In the genomic region with DNA sequence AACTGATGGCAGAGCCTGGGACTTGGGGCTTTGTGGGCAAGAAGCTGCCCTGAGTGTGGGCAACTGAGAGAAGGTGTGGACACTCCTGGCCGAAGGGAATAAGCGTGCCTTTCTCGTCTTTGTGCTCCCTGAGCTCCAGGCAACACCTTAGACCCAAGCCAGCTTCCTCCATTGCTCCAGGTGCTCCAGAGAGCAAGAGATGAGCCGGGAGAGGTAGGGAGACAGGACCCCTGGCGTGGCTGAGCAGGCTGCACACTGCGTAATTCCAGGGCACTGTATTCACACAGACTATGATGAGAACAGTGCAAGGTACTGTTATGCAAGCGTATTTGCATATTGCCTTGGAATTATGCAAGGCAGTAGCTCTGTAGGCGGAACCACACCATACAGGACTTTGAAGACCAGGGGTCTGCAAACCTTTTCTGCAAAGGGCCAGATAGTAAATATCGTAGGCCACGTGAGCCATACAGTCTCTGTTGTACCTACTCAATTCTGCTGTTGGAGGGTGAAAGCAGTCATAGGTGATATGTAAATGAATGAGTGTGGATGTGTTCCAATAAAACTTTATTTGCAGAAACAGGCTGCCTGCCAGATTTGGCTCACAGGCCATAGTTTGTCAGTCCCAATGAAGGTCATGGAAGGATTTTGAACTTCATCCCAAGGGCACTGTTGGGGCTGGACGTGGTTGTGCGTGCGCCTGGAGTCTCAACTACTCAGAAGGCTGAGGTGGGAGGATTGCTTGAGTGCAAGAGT, we compare ENCODE assay signal across 15 cellular contexts. TPM values are rescaled to one million over a fixed set of nuclear protein-coding genes. Genes with fewer than 3 reads are reported as not detected.
DNase-seq lines count a peak whose midpoint lies in the region; ATAC-seq, FAIRE-seq and TF ChIP-seq lines count a peak whose summit lies in the region.
"Had no signal": no experiment of that assay in that cellular context is flagged by ENCODE, and none has a peak within 500 bp of the region (broad histone marks: within the 10 kb centered on the region; RNA-seq: fewer than 3 reads in every experiment).

No MANE protein-coding gene starts in this region.

- H3K4me3 ChIP-seq in BLaER1 (no peak overlapping the region), Panc1 (ENCODE audit: low read depth in 2 of 2, low read length in 2 of 2) (no peak overlapping the region), HepG2 (replicated peaks in 1 of 3; ENCODE audit: insufficient read depth in 1 of 3, low read depth in 2 of 3, low read length in 3 of 3) (no peak overlapping the region), SK-N-SH (ENCODE audit: low read depth in 2 of 2, low read length in 1 of 2) (no peak overlapping the region), HAP-1 (no peak overlapping the region)
- H3K4me3 ChIP-seq: prostate gland had no signal

- H3F3A ChIP-seq in SK-N-SH (replicated peaks; ENCODE audit: insufficient read depth) = no peaks in the 10 kb centered on the region

- H3K36me3 ChIP-seq in BLaER1 (no peaks in the 10 kb centered on the region), Panc1 (ENCODE audit: control insufficient read depth, insufficient read depth, low read length) (no peaks in the 10 kb centered on the region), HepG2 (replicated peaks in 1 of 2; ENCODE audit: control insufficient read depth in 1 of 2, insufficient read depth in 2 of 2, low read length in 2 of 2) (no peaks in the 10 kb centered on the region), SK-N-SH (replicated peaks in 1 of 2; ENCODE audit: control insufficient read depth in 1 of 2, insufficient read depth in 2 of 2, low read length in 1 of 2) (no peaks in the 10 kb centered on the region), HAP-1 (replicated peaks) (no peaks in the 10 kb centered on the region)
- H3K36me3 ChIP-seq: prostate gland had no signal

- WGBS in HepG2 (ENCODE audit: low lambda C conversion rate) = 16% methylated on average over 12 of the region's 13 CpGs
- 79% methylated on average over 10 of the region's 13 CpGs for WGBS in SK-N-SH (ENCODE audit: low lambda C conversion rate)

- POLR2A ChIA-PET in Panc1 (lab: Charles Lee) (no interaction called here), HepG2 (lab: Yijun Ruan, JAX) (no interaction called here), SK-N-SH (lab: Yijun Ruan, JAX) (interaction anchor here (1.1 to 3.0 kb wide), 8 partner anchors 10 to 437 kb away, joined by 3 to 50 read pairs (median 10); partner anchors contain the start of genes FAM83D and PPP1R16B)

- H3K9ac ChIP-seq in BLaER1 (no peak overlapping the region), HepG2 (ENCODE audit: insufficient read depth, low read depth, low read length) (no peak overlapping the region), SK-N-SH (no peak overlapping the region)

- H3K27ac ChIP-seq in BLaER1 = no peak overlapping the region
- no peak overlapping the region for H3K27ac ChIP-seq in Panc1 (ENCODE audit: low read length)
- H3K27ac ChIP-seq in HepG2 (ENCODE audit: extremely low read length, insufficient read depth, low read length) = no peak overlapping the region
- H3K27ac ChIP-seq in SK-N-SH (ENCODE audit: low read depth in 2 of 2, low read length in 1 of 2) = peak overlapping the region in 1 of 2 experiments; percentile 99; a peak in 2 of 4 replicates
- H3K27ac ChIP-seq: prostate gland had no signal

- TF ChIP-seq POLR2A in GM12891 (IDR thresholded peaks at IDR 0.05; ENCODE audit: low read depth, low read length) (no peak), HepG2 (IDR thresholded peaks at IDR 0.05; ENCODE audit: insufficient read depth in 1 of 2, low read depth in 2 of 2, low read length in 2 of 2) (no peak)

- FAIRE-seq in GM12891 (lab: Jason Lieb, UNC) (no peak), HepG2 (lab: Jason Lieb, UNC) (peak; percentile 91)

- intact Hi-C loops in Panc1 (cut with micrococcal nuclease; ENCODE audit: unreplicated experiment) = no loop called here
- intact Hi-C loops in HepG2 (cut with micrococcal nuclease; ENCODE audit: unreplicated experiment) = no loop called here

- no peaks in the 10 kb centered on the region for H3K9me2 ChIP-seq in SK-N-SH

- H4K20me1 ChIP-seq in BLaER1 (peaks cover 47% of the 10 kb centered on the region), HepG2 (ENCODE audit: insufficient read depth, low read length) (no peaks in the 10 kb centered on the region), SK-N-SH (ENCODE audit: insufficient read depth) (no peaks in the 10 kb centered on the region)

- no peaks in the 10 kb centered on the region for H3K27me3 ChIP-seq in BLaER1
- no peaks in the 10 kb centered on the region for H3K27me3 ChIP-seq in Panc1 (ENCODE audit: control insufficient read depth, insufficient read depth, low read length)
- H3K27me3 ChIP-seq in HepG2 (ENCODE audit: control insufficient read depth in 1 of 2, insufficient read depth in 2 of 2, low read length in 2 of 2) = peaks cover 5 to 6% of the 10 kb centered on the region in 2 experiments; a peak in 1 of 5 replicates
- H3K27me3 ChIP-seq in SK-N-SH (ENCODE audit: insufficient read depth) = no peaks in the 10 kb centered on the region
- H3K27me3 ChIP-seq in HAP-1 (ENCODE audit: low read depth) = no peaks in the 10 kb centered on the region

- BruUV-seq in Panc1 (replicated peaks; lab: Mats Ljungman, UMichigan) (no TSS peak), HepG2 (replicated peaks; lab: Mats Ljungman, UMichigan) (no TSS peak)

- H3K79me2 ChIP-seq in HepG2 (ENCODE audit: insufficient read depth, low read length) (no peaks in the 10 kb centered on the region), SK-N-SH (ENCODE audit: insufficient read depth) (no peaks in the 10 kb centered on the region)

- TF ChIP-seq RAD21 in HepG2 (CRISPR knock-in tag; IDR thresholded peaks at IDR 0.05) (no peak), SK-N-SH (IDR thresholded peaks at IDR 0.05; ENCODE audit: low read length) (no peak)

- H3K4me1 ChIP-seq in BLaER1 (peaks cover 50% of the 10 kb centered on the region), Panc1 (ENCODE audit: control insufficient read depth, insufficient read depth, low read length) (no peaks in the 10 kb centered on the region), HepG2 (ENCODE audit: insufficient read depth, low read length) (peaks cover 24% of the 10 kb centered on the region), SK-N-SH (ENCODE audit: control insufficient read depth in 1 of 2, insufficient read depth in 2 of 2, low read depth in 1 of 2, low read length in 1 of 2) (peaks cover 0 to 70% of the 10 kb centered on the region in 2 experiments; a peak in 2 of 4 replicates), HAP-1 (no peaks in the 10 kb centered on the region)
- H3K4me1 ChIP-seq: prostate gland had no signal

- peak in 1 of 2 experiments; percentile 14; a peak in 1 of 4 replicates for TF ChIP-seq EP300 in HepG2 (IDR thresholded peaks at IDR 0.05; ENCODE audit: low read depth in 2 of 2, low read length in 2 of 2)
- no peak for TF ChIP-seq EP300 in HepG2 (CRISPR knock-in tag; IDR thresholded peaks at IDR 0.05; ENCODE audit: borderline replicate concordance)
- TF ChIP-seq EP300 in SK-N-SH (IDR thresholded peaks at IDR 0.05; ENCODE audit: borderline replicate concordance in 1 of 2, low read depth in 1 of 2, low read length in 1 of 2) = no peak

- TF ChIP-seq CTCF in Panc1 (IDR thresholded peaks at IDR 0.05) (no peak), HepG2 (CRISPR knock-in tag; IDR thresholded peaks at IDR 0.05) (no peak), SK-N-SH (IDR thresholded peaks at IDR 0.05) (no peak)

- 0 out of 2 replicates have a peak, but pooled peaks have one; percentile 23 for ATAC-seq in Panc1
- ATAC-seq in HepG2 = peak; percentile 86
- ATAC-seq: left colon had no signal

- DNase-seq in GM12891 (ENCODE audit: insufficient read length, low spot score) (no peak), Panc1 (ENCODE audit: low read depth, low spot score) (no peak), HepG2 (ENCODE audit: low spot score) (peak; percentile 62), SK-N-SH (no peak), ureter (ENCODE audit: low spot score) (no peak), HAP-1 (ENCODE audit: low spot score in 2 of 2) (no peak), NCI-H1092 treated with DMSO at 0.1 percent for 48 hours (lab: John Stamatoyannopoulos, UW) (no peak)
- DNase-seq: activated CD4-positive, CD25-positive, alpha-beta regulatory T cell treated with anti-CD3 and anti-CD28 coated beads, Interleukin-2, amount 50 U/mL, for 72 hours; amniotic stem cell; cortex of kidney; erythroblast; left colon; NCI-H1105 had no signal

- in situ Hi-C loops in Panc1 (cut with HindIII; ENCODE audit: low pct_unique_long_range_greater_than_20kb, low sequenced_read_pairs) (no loop called here), HepG2 (cut with HindIII; ENCODE audit: extremely low pct_ligation_motif_present, low pct_unique_long_range_greater_than_20kb) (no loop called here), HAP-1 (cut with MboI; ENCODE audit: low sequenced_read_pairs) (no loop called here)

- CTCF ChIA-PET in Panc1 (lab: Charles Lee) (no interaction called here), HepG2 (lab: Yijun Ruan, JAX; ENCODE audit: low intra/inter-chr PET ratio, low total read pairs) (no interaction called here), SK-N-SH (lab: Yijun Ruan, JAX) (interaction anchor here (0.8 to 3.9 kb wide), 11 partner anchors 9 to 165 kb away, joined by 3 to 52 read pairs (median 5); partner anchors contain the start of genes FAM83D and PPP1R16B)

- H2AFZ ChIP-seq in HepG2 (ENCODE audit: low read length) (no peak overlapping the region), SK-N-SH (ENCODE audit: low read depth) (no peak overlapping the region)

- H3K9me3 ChIP-seq in BLaER1 (no peaks in the 10 kb centered on the region), Panc1 (ENCODE audit: control insufficient read depth, insufficient read depth, low read depth, low read length) (no peaks in the 10 kb centered on the region), HepG2 (ENCODE audit: low read length) (no peaks in the 10 kb centered on the region), SK-N-SH (no peaks in the 10 kb centered on the region), HAP-1 (no peaks in the 10 kb centered on the region)
- H3K9me3 ChIP-seq: prostate gland had no signal

- peak overlapping the region; percentile 85; the same call in 1 of the 2 replicates for H3K4me2 ChIP-seq in BLaER1
- H3K4me2 ChIP-seq in HepG2 (ENCODE audit: low read depth, low read length) = peak overlapping the region; percentile 2; the same call in 1 of the 2 replicates
- H3K4me2 ChIP-seq in SK-N-SH = no peak overlapping the region

RNA-seq across cellular contexts. Expression of gene FAM83D, which starts 42.1 kb away (rescaled TPM):
- 7.4 TPM for polyA plus RNA-seq in GM12891 (2012; ENCODE audit: low read depth, missing spikeins)
- total RNA-seq in Panc1 (2021; ENCODE audit: unreplicated experiment) (30.9 TPM), HepG2 (2016; rRNA removed; fragmentation: Illumina TruSeq; extraction: Trizol) (64.0 and 76.5 TPM in 2 replicates), ureter (1.5 TPM)
- 14.5 TPM for polyA plus RNA-seq in Panc1 (2012; ENCODE audit: insufficient read length)
- total RNA-seq in HepG2 (2016; cell fraction: cytosol; rRNA removed; fragmentation: Illumina TruSeq; extraction: Trizol; ENCODE audit: low read depth) = 7.7 and 8.1 TPM in 2 replicates
- 64.0 and 71.6 TPM in 2 replicates for total RNA-seq in HepG2 (2016; cell fraction: insoluble cytoplasmic fraction; rRNA removed; fragmentation: Illumina TruSeq; extraction: Trizol)
- 21.2 and 23.0 TPM in 2 replicates for total RNA-seq in HepG2 (2016; cell fraction: membrane; rRNA removed; fragmentation: Illumina TruSeq; extraction: Trizol)
- total RNA-seq in HepG2 (2016; cell fraction: nucleus; rRNA removed; fragmentation: Illumina TruSeq; extraction: Trizol) = 31.3 and 37.7 TPM in 2 replicates
- polyA plus RNA-seq in HepG2 (2011; rRNA removed) (26.7 and 51.4 TPM in 2 replicates), SK-N-SH (2012; rRNA removed) (18.9 and 21.5 TPM in 2 replicates)
- polyA plus RNA-seq in HepG2 (2011; cell fraction: cytosol; rRNA removed) = 28.2 and 38.6 TPM in 2 replicates
- polyA plus RNA-seq in HepG2 (2011; cell fraction: nucleus; rRNA removed) = 23.7 and 42.3 TPM in 2 replicates
- 13.4 and 27.1 TPM in 2 replicates for polyA plus RNA-seq in HepG2 (2012)
- 3.9 and 4.0 TPM in 2 replicates for polyA plus RNA-seq in HepG2 (2016; cell fraction: cytosol; fragmentation: Illumina TruSeq; extraction: Trizol; ENCODE audit: low read depth)
- 80.4 and 80.8 TPM in 2 replicates for polyA plus RNA-seq in HepG2 (2016; cell fraction: insoluble cytoplasmic fraction; fragmentation: Illumina TruSeq; extraction: Trizol; ENCODE audit: low read depth)
- polyA plus RNA-seq in HepG2 (2016; cell fraction: membrane; fragmentation: Illumina TruSeq; extraction: Trizol; ENCODE audit: low read depth) = 11.5 and 12.2 TPM in 2 replicates
- 61.5 and 62.0 TPM in 2 replicates for polyA plus RNA-seq in HepG2 (2016; cell fraction: nucleus; fragmentation: Illumina TruSeq; extraction: Trizol; ENCODE audit: insufficient read depth, low read depth)
- polyA minus RNA-seq in HepG2 (2011; rRNA and poly(A)+ RNA removed; ENCODE audit: low replicate concordance) = 42.3 and 93.4 TPM in 2 replicates
- 16.7 and 27.9 TPM in 2 replicates for polyA minus RNA-seq in HepG2 (2011; cell fraction: cytosol; rRNA and poly(A)+ RNA removed)
- polyA minus RNA-seq in HepG2 (2011; cell fraction: nucleus; rRNA and poly(A)+ RNA removed) = 19.5 and 32.3 TPM in 2 replicates
- 17.3 and 20.6 TPM in 2 replicates for polyA plus RNA-seq in SK-N-SH (2012; cell fraction: cytosol; rRNA removed)
- polyA plus RNA-seq in SK-N-SH (2012; cell fraction: nucleus; rRNA removed) = 16.9 and 18.8 TPM in 2 replicates
